ENCODE assay signal across 8 cellular contexts in genomic region chr1:148679050-148679786, GRCh38.
DNase-seq lines count a peak whose midpoint lies in the region; TF ChIP-seq lines count a peak whose summit lies in the region.
"Not testable (repeated sequence)": the region's sequence is repeated elsewhere in the genome, so short reads cannot be mapped to it uniquely, and the experiment has no call there.

No MANE protein-coding gene starts in this region.

- CTCF ChIA-PET in CD8-positive, alpha-beta memory T cell (lab: Charles Lee): not testable (repeated sequence)

- H3K27ac ChIP-seq in CD8-positive, alpha-beta memory T cell (ENCODE audit: low read depth, low read length); Karpas-422 (ENCODE audit: low read length); neural progenitor cell: not testable (repeated sequence)

- peak in 3 of 5 donors; percentile 1 to 63 (median 54) for DNase-seq in CD8-positive, alpha-beta memory T cell
- DNase-seq in Karpas-422 (peak; percentile 44), ecto neural progenitor cell (ENCODE audit: low spot score) (peak; percentile 67), islet precursor cell (peak; percentile 58)
- peak; percentile 46 for DNase-seq in T-helper 2 cell treated with Interferon-gamma antibody and Interleukin-4, amounts not matched to agents 5 μg/mL and 100 μg/mL, for 36 hours (ENCODE audit: low spot score)
- peak; percentile 3 for DNase-seq in activated T-helper 9 cell treated with anti-CD3 and anti-CD28 coated beads, Interleukin-2, amount 50 U/mL, for 16 hours (ENCODE audit: low read depth)
- not testable (repeated sequence) for DNase-seq in neural progenitor cell (ENCODE audit: low spot score)

- peak overlapping the region; percentile 19 for H3K4me2 ChIP-seq in Karpas-422 (ENCODE audit: low read depth, low read length, poor library complexity, severe bottlenecking)
- H3K4me2 ChIP-seq in neural progenitor cell: peak overlapping the region; percentile 68

- H3K9me3 ChIP-seq in CD8-positive, alpha-beta memory T cell (ENCODE audit: low read length); Karpas-422 (ENCODE audit: low read length); neural progenitor cell (ENCODE audit: low read depth): not testable (repeated sequence)

- H2AFZ ChIP-seq in Karpas-422 (ENCODE audit: low read length); neural progenitor cell (replicated peaks): not testable (repeated sequence)

- not testable (repeated sequence) for H3F3A ChIP-seq in neural progenitor cell (ENCODE audit: low read depth)

- not testable (repeated sequence) for H3K4me3 ChIP-seq in CD8-positive, alpha-beta memory T cell (ENCODE audit: low read length); Karpas-422 (ENCODE audit: low read length)
- peak overlapping the region; percentile 65 for H3K4me3 ChIP-seq in neural progenitor cell

- not testable (repeated sequence) for H3K9me2 ChIP-seq in Karpas-422 (replicated peaks; ENCODE audit: insufficient read depth, low read length)

- H3K36me3 Mint-ChIP-seq in CD8-positive, alpha-beta memory T cell; T-helper 2 cell treated with Interferon-gamma antibody and Interleukin-4, amounts not matched to agents 5 μg/mL and 100 μg/mL, for 36 hours (ENCODE audit: low read depth); neural progenitor cell; stimulated activated naive CD8-positive, alpha-beta T cell treated with anti-CD3 and anti-CD28 coated beads, Interleukin-15, Interleukin-2, amounts not matched to agents 100 ng/mL and 50 ng/mL, for 24 hours (ENCODE audit: low read depth): not testable (repeated sequence)

- H3K27me3 Mint-ChIP-seq in CD8-positive, alpha-beta memory T cell; T-helper 2 cell treated with Interferon-gamma antibody and Interleukin-4, amounts not matched to agents 5 μg/mL and 100 μg/mL, for 36 hours (ENCODE audit: low read depth); neural progenitor cell (ENCODE audit: insufficient read depth, low read depth); stimulated activated naive CD8-positive, alpha-beta T cell treated with anti-CD3 and anti-CD28 coated beads, Interleukin-15, Interleukin-2, amounts not matched to agents 100 ng/mL and 50 ng/mL, for 24 hours: not testable (repeated sequence)

- H3K9ac ChIP-seq in Karpas-422 (ENCODE audit: low read length): peak overlapping the region; percentile 43; the same call in 1 of the 2 replicates
- H3K9ac ChIP-seq in neural progenitor cell: not testable (repeated sequence)

- H3K36me3 ChIP-seq in CD8-positive, alpha-beta memory T cell (ENCODE audit: insufficient read depth, low read length); Karpas-422 (ENCODE audit: insufficient read depth, low read length); neural progenitor cell: not testable (repeated sequence)

- H3K4me1 Mint-ChIP-seq in CD8-positive, alpha-beta memory T cell; T-helper 2 cell treated with Interferon-gamma antibody and Interleukin-4, amounts not matched to agents 5 μg/mL and 100 μg/mL, for 36 hours (ENCODE audit: low read depth); neural progenitor cell; stimulated activated naive CD8-positive, alpha-beta T cell treated with anti-CD3 and anti-CD28 coated beads, Interleukin-15, Interleukin-2, amounts not matched to agents 100 ng/mL and 50 ng/mL, for 24 hours (ENCODE audit: low read depth): not testable (repeated sequence)

- not testable (repeated sequence) for H3K9me3 Mint-ChIP-seq in CD8-positive, alpha-beta memory T cell; T-helper 2 cell treated with Interferon-gamma antibody and Interleukin-4, amounts not matched to agents 5 μg/mL and 100 μg/mL, for 36 hours; neural progenitor cell; stimulated activated naive CD8-positive, alpha-beta T cell treated with anti-CD3 and anti-CD28 coated beads, Interleukin-15, Interleukin-2, amounts not matched to agents 100 ng/mL and 50 ng/mL, for 24 hours

- H3K27ac Mint-ChIP-seq in CD8-positive, alpha-beta memory T cell: peak overlapping the region in 1 of 8 donors; percentile 58
- H3K27ac Mint-ChIP-seq in T-helper 2 cell treated with Interferon-gamma antibody and Interleukin-4, amounts not matched to agents 5 μg/mL and 100 μg/mL, for 36 hours; neural progenitor cell; stimulated activated naive CD8-positive, alpha-beta T cell treated with anti-CD3 and anti-CD28 coated beads, Interleukin-15, Interleukin-2, amounts not matched to agents 100 ng/mL and 50 ng/mL, for 24 hours: not testable (repeated sequence)

- peak overlapping the region in 4 of 7 donors; percentile 38 to 90 (median 70) for H3K4me3 Mint-ChIP-seq in CD8-positive, alpha-beta memory T cell
- peak overlapping the region; percentile 66 for H3K4me3 Mint-ChIP-seq in T-helper 2 cell treated with Interferon-gamma antibody and Interleukin-4, amounts not matched to agents 5 μg/mL and 100 μg/mL, for 36 hours
- peak overlapping the region; percentile 82 for H3K4me3 Mint-ChIP-seq in neural progenitor cell
- H3K4me3 Mint-ChIP-seq in stimulated activated naive CD8-positive, alpha-beta T cell treated with anti-CD3 and anti-CD28 coated beads, Interleukin-15, Interleukin-2, amounts not matched to agents 100 ng/mL and 50 ng/mL, for 24 hours: peak overlapping the region; percentile 68

- H3K4me1 ChIP-seq in CD8-positive, alpha-beta memory T cell (ENCODE audit: insufficient read depth, low read length); Karpas-422 (ENCODE audit: low read length); neural progenitor cell: not testable (repeated sequence)

- H3K27me3 ChIP-seq in CD8-positive, alpha-beta memory T cell (ENCODE audit: insufficient read depth, low read length, poor library complexity, severe bottlenecking); Karpas-422 (ENCODE audit: low read length); neural progenitor cell: not testable (repeated sequence)

- POLR2A ChIA-PET in CD8-positive, alpha-beta memory T cell (lab: Charles Lee): not testable (repeated sequence)

- not testable (repeated sequence) for H3K79me2 ChIP-seq in Karpas-422 (ENCODE audit: low read length); neural progenitor cell (ENCODE audit: low read depth)

- TF ChIP-seq CTCF in neural progenitor cell (IDR thresholded peaks at IDR 0.05): not testable (repeated sequence)

- H4K20me1 ChIP-seq in Karpas-422 (ENCODE audit: insufficient read depth, low read depth, low read length); neural progenitor cell (ENCODE audit: low read depth): not testable (repeated sequence)
